ENCODE assay signal across 1 cellular context in the genomic region with DNA sequence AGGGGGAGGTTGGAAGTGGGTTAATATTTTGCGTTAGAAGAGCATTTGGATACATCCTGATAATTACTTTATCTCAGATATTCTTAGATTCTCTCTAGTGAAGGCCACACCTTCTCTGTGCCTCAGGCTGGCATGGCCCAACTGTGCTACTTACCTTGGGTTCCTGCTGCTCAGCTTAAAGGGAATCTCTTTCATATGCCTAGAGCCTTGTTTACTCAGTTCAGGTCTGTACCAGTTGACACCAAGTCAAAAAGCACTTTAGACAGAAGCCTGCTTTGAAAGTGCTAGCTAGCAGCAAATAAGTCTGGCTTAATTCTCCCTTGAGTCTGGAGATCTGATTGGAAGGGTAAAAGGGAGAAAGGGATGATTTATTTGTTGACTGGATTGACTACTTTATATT.
TF ChIP-seq lines count a peak whose summit lies in the region.

No MANE protein-coding gene starts in this region.

TF ChIP-seq in GM23338, 12 proteins besides CTCF, POLR2A, EP300 and RAD21 (continued from another document):
- TF ChIP-seq, protein P1, sequence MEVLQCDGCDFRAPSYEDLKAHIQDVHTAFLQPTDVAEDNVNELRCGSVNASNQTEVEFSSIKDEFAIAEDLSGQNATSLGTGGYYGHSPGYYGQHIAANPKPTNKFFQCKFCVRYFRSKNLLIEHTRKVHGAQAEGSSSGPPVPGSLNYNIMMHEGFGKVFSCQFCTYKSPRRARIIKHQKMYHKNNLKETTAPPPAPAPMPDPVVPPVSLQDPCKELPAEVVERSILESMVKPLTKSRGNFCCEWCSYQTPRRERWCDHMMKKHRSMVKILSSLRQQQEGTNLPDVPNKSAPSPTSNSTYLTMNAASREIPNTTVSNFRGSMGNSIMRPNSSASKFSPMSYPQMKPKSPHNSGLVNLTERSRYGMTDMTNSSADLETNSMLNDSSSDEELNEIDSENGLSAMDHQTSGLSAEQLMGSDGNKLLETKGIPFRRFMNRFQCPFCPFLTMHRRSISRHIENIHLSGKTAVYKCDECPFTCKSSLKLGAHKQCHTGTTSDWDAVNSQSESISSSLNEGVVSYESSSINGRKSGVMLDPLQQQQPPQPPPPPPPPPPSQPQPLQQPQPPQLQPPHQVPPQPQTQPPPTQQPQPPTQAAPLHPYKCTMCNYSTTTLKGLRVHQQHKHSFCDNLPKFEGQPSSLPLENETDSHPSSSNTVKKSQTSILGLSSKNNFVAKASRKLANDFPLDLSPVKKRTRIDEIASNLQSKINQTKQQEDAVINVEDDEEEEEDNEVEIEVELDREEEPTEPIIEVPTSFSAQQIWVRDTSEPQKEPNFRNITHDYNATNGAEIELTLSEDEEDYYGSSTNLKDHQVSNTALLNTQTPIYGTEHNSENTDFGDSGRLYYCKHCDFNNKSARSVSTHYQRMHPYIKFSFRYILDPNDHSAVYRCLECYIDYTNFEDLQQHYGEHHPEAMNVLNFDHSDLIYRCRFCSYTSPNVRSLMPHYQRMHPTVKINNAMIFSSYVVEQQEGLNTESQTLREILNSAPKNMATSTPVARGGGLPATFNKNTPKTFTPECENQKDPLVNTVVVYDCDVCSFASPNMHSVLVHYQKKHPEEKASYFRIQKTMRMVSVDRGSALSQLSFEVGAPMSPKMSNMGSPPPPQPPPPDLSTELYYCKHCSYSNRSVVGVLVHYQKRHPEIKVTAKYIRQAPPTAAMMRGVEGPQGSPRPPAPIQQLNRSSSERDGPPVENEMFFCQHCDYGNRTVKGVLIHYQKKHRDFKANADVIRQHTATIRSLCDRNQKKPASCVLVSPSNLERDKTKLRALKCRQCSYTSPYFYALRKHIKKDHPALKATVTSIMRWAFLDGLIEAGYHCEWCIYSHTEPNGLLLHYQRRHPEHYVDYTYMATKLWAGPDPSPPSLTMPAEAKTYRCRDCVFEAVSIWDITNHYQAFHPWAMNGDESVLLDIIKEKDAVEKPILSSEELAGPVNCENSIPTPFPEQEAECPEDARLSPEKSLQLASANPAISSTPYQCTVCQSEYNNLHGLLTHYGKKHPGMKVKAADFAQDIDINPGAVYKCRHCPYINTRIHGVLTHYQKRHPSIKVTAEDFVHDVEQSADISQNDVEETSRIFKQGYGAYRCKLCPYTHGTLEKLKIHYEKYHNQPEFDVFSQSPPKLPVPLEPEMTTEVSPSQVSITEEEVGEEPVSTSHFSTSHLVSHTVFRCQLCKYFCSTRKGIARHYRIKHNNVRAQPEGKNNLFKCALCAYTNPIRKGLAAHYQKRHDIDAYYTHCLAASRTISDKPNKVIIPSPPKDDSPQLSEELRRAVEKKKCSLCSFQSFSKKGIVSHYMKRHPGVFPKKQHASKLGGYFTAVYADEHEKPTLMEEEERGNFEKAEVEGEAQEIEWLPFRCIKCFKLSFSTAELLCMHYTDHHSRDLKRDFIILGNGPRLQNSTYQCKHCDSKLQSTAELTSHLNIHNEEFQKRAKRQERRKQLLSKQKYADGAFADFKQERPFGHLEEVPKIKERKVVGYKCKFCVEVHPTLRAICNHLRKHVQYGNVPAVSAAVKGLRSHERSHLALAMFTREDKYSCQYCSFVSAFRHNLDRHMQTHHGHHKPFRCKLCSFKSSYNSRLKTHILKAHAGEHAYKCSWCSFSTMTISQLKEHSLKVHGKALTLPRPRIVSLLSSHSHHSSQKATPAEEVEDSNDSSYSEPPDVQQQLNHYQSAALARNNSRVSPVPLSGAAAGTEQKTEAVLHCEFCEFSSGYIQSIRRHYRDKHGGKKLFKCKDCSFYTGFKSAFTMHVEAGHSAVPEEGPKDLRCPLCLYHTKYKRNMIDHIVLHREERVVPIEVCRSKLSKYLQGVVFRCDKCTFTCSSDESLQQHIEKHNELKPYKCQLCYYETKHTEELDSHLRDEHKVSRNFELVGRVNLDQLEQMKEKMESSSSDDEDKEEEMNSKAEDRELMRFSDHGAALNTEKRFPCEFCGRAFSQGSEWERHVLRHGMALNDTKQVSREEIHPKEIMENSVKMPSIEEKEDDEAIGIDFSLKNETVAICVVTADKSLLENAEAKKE (CRISPR knock-in tag; IDR thresholded peaks at IDR 0.05), result no peak
- TF ChIP-seq NANOG (IDR thresholded peaks at IDR 0.05; ENCODE audit: borderline replicate concordance) (no peak), STAT1 (IDR thresholded peaks at IDR 0.05; ENCODE audit: unreplicated experiment) (no peak), EZH2phosphoT487 (IDR thresholded peaks at IDR 0.05; ENCODE audit: unreplicated experiment) (no peak), EZH2 (IDR thresholded peaks at IDR 0.05; ENCODE audit: low read depth, unreplicated experiment) (no peak), CREB1 (CRISPR knock-in tag; IDR thresholded peaks at IDR 0.05; ENCODE audit: low read depth) (no peak), ZNF114 (CRISPR knock-in tag; IDR thresholded peaks at IDR 0.05) (no peak), JUNB (IDR thresholded peaks at IDR 0.05; ENCODE audit: unreplicated experiment) (no peak), ZNF331 (CRISPR knock-in tag; IDR thresholded peaks at IDR 0.05; ENCODE audit: low read depth) (no peak)
- TF ChIP-seq, protein P2, sequence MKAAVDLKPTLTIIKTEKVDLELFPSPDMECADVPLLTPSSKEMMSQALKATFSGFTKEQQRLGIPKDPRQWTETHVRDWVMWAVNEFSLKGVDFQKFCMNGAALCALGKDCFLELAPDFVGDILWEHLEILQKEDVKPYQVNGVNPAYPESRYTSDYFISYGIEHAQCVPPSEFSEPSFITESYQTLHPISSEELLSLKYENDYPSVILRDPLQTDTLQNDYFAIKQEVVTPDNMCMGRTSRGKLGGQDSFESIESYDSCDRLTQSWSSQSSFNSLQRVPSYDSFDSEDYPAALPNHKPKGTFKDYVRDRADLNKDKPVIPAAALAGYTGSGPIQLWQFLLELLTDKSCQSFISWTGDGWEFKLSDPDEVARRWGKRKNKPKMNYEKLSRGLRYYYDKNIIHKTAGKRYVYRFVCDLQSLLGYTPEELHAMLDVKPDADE (IDR thresholded peaks at IDR 0.05), result no peak
- TF ChIP-seq, protein P3, sequence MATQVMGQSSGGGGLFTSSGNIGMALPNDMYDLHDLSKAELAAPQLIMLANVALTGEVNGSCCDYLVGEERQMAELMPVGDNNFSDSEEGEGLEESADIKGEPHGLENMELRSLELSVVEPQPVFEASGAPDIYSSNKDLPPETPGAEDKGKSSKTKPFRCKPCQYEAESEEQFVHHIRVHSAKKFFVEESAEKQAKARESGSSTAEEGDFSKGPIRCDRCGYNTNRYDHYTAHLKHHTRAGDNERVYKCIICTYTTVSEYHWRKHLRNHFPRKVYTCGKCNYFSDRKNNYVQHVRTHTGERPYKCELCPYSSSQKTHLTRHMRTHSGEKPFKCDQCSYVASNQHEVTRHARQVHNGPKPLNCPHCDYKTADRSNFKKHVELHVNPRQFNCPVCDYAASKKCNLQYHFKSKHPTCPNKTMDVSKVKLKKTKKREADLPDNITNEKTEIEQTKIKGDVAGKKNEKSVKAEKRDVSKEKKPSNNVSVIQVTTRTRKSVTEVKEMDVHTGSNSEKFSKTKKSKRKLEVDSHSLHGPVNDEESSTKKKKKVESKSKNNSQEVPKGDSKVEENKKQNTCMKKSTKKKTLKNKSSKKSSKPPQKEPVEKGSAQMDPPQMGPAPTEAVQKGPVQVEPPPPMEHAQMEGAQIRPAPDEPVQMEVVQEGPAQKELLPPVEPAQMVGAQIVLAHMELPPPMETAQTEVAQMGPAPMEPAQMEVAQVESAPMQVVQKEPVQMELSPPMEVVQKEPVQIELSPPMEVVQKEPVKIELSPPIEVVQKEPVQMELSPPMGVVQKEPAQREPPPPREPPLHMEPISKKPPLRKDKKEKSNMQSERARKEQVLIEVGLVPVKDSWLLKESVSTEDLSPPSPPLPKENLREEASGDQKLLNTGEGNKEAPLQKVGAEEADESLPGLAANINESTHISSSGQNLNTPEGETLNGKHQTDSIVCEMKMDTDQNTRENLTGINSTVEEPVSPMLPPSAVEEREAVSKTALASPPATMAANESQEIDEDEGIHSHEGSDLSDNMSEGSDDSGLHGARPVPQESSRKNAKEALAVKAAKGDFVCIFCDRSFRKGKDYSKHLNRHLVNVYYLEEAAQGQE (IDR thresholded peaks at IDR 0.05; ENCODE audit: unreplicated experiment), result no peak
